8 cellular contexts compared by ENCODE assay signal in genomic region chr9:111298831-111299603, GRCh38. TPM values are rescaled to one million over a fixed set of nuclear protein-coding genes. Genes with fewer than 3 reads are reported as not detected.
DNase-seq lines count a peak whose midpoint lies in the region; ATAC-seq and TF ChIP-seq lines count a peak whose summit lies in the region.

No MANE protein-coding gene starts in this region.

- H3K27me3 ChIP-seq in spleen (replicated peaks in 1 of 7): peaks cover 0 to 7% (median 0%) of the 10 kb centered on the region in 7 donors

- TF ChIP-seq POLR2A in spleen (IDR thresholded peaks at IDR 0.05): no peak

- CTCF ChIA-PET in HEK293T (lab: Yijun Ruan, JAX): interaction anchor here (0.6 to 1.0 kb wide), 2 partner anchors 262 to 263 kb away, joined by 3 to 4 read pairs; no protein-coding TSS in a partner anchor
- CTCF ChIA-PET in activated naive CD4-positive, alpha-beta T cell treated with anti-CD3 and anti-CD28 coated beads for 36 hours (lab: Charles Lee): interaction anchor here (0.7 kb wide), 1 partner anchor 15 kb away, joined by 4 read pairs; no protein-coding TSS in a partner anchor

- no peaks in the 10 kb centered on the region for H3K4me1 Mint-ChIP-seq in activated naive CD4-positive, alpha-beta T cell treated with anti-CD3 and anti-CD28 coated beads for 36 hours (ENCODE audit: low read depth)

- peak in 10 of 11 experiments; percentile 46 to 82 (median 76) for TF ChIP-seq CTCF in spleen (IDR thresholded peaks at IDR 0.05 in 8 of 11, conservative IDR thresholded peaks at IDR 0.05 in 3 of 11)

- H3K27ac Mint-ChIP-seq in activated naive CD4-positive, alpha-beta T cell treated with anti-CD3 and anti-CD28 coated beads for 36 hours: no peak overlapping the region

- intact Hi-C loops in spleen (cut with DNase I; ENCODE audit: low total_unique reads): no loop called here
- intact Hi-C loops in activated naive CD4-positive, alpha-beta T cell treated with anti-CD3 and anti-CD28 coated beads for 36 hours (cut with micrococcal nuclease): loop anchor here (1.0 to 5.0 kb wide), 5 partner anchors 262 to 1116 kb away; partner anchors contain the start of gene LPAR1

- peaks cover 3% of the 10 kb centered on the region for H3K27me3 Mint-ChIP-seq in activated naive CD4-positive, alpha-beta T cell treated with anti-CD3 and anti-CD28 coated beads for 36 hours (ENCODE audit: low read depth)

- H3K4me3 Mint-ChIP-seq in activated naive CD4-positive, alpha-beta T cell treated with anti-CD3 and anti-CD28 coated beads for 36 hours: no peak overlapping the region

- H3K9me3 Mint-ChIP-seq in activated naive CD4-positive, alpha-beta T cell treated with anti-CD3 and anti-CD28 coated beads for 36 hours: peaks cover 2% of the 10 kb centered on the region

- in situ Hi-C loops in T47D (cut with HindIII; ENCODE audit: low pct_unique_long_range_greater_than_20kb, low sequenced_read_pairs): no loop called here

- H3K4me1 ChIP-seq in spleen: peaks cover 0 to 4% (median 0%) of the 10 kb centered on the region in 6 donors

- POLR2A ChIA-PET in HEK293T (lab: Yijun Ruan, JAX): interaction anchor here (0.6 kb wide), 1 partner anchor 263 kb away, joined by 3 read pairs; no protein-coding TSS in a partner anchor

- ATAC-seq in HG03280 (IDR thresholded peaks at IDR 0.05; ENCODE audit: unreplicated experiment): no peak

- peaks cover 0 to 7% (median 0%) of the 10 kb centered on the region in 8 donors for H3K9me3 ChIP-seq in spleen

- 17 to 24% (median 21%) methylated on average over 6 of the region's 6 CpGs for WGBS in spleen, 5 donors

- H3K36me3 Mint-ChIP-seq in activated naive CD4-positive, alpha-beta T cell treated with anti-CD3 and anti-CD28 coated beads for 36 hours (ENCODE audit: low read depth): no peaks in the 10 kb centered on the region

- H3K27ac ChIP-seq in spleen: peak overlapping the region in 6 of 8 donors; percentile 10 to 28 (median 18)

- DNase-seq in DMS114 treated with DMSO at 0.1 percent for 48 hours (lab: John Stamatoyannopoulos, UW; ENCODE audit: unreplicated experiment): peak; percentile 20
- DNase-seq in HEK293T (ENCODE audit: extremely low spot score): peak; percentile 45
- peak; percentile 2 to 35 for DNase-seq in NCI-H526 (lab: John Stamatoyannopoulos, UW)
- DNase-seq in T47D (ENCODE audit: low read depth in 1 of 2, low spot score in 1 of 2): peak; percentile 15 to 79
- DNase-seq in iris pigment epithelial cell (ENCODE audit: low read depth): peak; percentile 72
- no peak for DNase-seq in spleen
- DNase-seq in activated naive CD4-positive, alpha-beta T cell treated with anti-CD3 and anti-CD28 coated beads for 36 hours: no peak

- H3K4me3 ChIP-seq in spleen: no peak overlapping the region

- H3K36me3 ChIP-seq in spleen: no peaks in the 10 kb centered on the region

TF ChIP-seq in HEK293T, 16 proteins besides CTCF, POLR2A, EP300 and RAD21:
- no peak for TF ChIP-seq HDGF (IDR thresholded peaks at IDR 0.05; ENCODE audit: borderline replicate concordance)
- no peak for TF ChIP-seq CTBP1 (IDR thresholded peaks at IDR 0.05; ENCODE audit: borderline replicate concordance)
- TF ChIP-seq ZNF384 (IDR thresholded peaks at IDR 0.05): no peak
- TF ChIP-seq LEF1 (IDR thresholded peaks at IDR 0.05; ENCODE audit: borderline replicate concordance): no peak
- no peak for TF ChIP-seq SUZ12 (IDR thresholded peaks at IDR 0.05)
- TF ChIP-seq ARNT (IDR thresholded peaks at IDR 0.05): no peak
- peak; percentile 39; the same call in 1 of the 2 replicates for TF ChIP-seq PKNOX1 (IDR thresholded peaks at IDR 0.05)

RNA-seq across cellular contexts. Expression of gene OR2K2, which starts 31.0 kb away (rescaled TPM):
- not detected for total RNA-seq in spleen
- polyA plus RNA-seq in spleen: not detected
- total RNA-seq in activated naive CD4-positive, alpha-beta T cell treated with anti-CD3 and anti-CD28 coated beads for 36 hours: not detected

Comparison
In these comparisons a context has a peak if more than half of its experiments do, and no peak if none do; other contexts are left out.
1. DNase-seq: peak in DMS114 treated with DMSO at 0.1 percent for 48 hours (single experiment), HEK293T (single experiment), NCI-H526 (2 of 2), T47D (2 of 2) and iris pigment epithelial cell (single experiment); none in spleen (single experiment) and activated naive CD4-positive, alpha-beta T cell treated with anti-CD3 and anti-CD28 coated beads for 36 hours (single experiment).